25 cellular contexts compared by ENCODE assay signal in genomic region chr3:73461582-73461981, GRCh38.
DNase-seq lines count a peak whose midpoint lies in the region; ATAC-seq and TF ChIP-seq lines count a peak whose summit lies in the region.
"Had no signal": no experiment of that assay in that cellular context is flagged by ENCODE, and none has a peak within 500 bp of the region (broad histone marks: within the 10 kb centered on the region; RNA-seq: fewer than 3 reads in every experiment).

No MANE protein-coding gene starts in this region.

- H3K27me3 ChIP-seq in left ventricle myocardium inferior (ENCODE audit: low read depth): no peaks in the 10 kb centered on the region
- H3K27me3 ChIP-seq: colonic mucosa, neutrophil had no signal

- ATAC-seq in stimulated activated naive CD8-positive, alpha-beta T cell treated with anti-CD3 and anti-CD28 coated beads, Interleukin-15, amount 100 ng/mL, for 72 hours: no peak
- ATAC-seq in HG03025 (IDR thresholded peaks at IDR 0.05; ENCODE audit: low FRiP score, unreplicated experiment): no peak
- ATAC-seq: activated CD8-positive, alpha-beta T cell treated with anti-CD3 and anti-CD28 coated beads for 36 hours; activated naive CD8-positive, alpha-beta T cell treated with anti-CD3 and anti-CD28 coated beads, Interleukin-2, amount 50 U/mL, for 24 hours; esophagus mucosa had no signal

- H3K27me3 Mint-ChIP-seq in stimulated activated naive CD8-positive, alpha-beta T cell treated with anti-CD3 and anti-CD28 coated beads, Interleukin-15, amount 100 ng/mL, for 72 hours: peaks cover 15% of the 10 kb centered on the region
- H3K27me3 Mint-ChIP-seq: brain had no signal

- H3K27ac Mint-ChIP-seq in stimulated activated naive CD8-positive, alpha-beta T cell treated with anti-CD3 and anti-CD28 coated beads, Interleukin-15, amount 100 ng/mL, for 72 hours: no peak overlapping the region
- H3K27ac Mint-ChIP-seq: activated CD8-positive, alpha-beta T cell treated with anti-CD3 and anti-CD28 coated beads for 36 hours; activated naive CD8-positive, alpha-beta T cell treated with anti-CD3 and anti-CD28 coated beads, Interleukin-2, amount 50 U/mL, for 24 hours; CD4-positive, alpha-beta T cell; memory B cell had no signal

- H3K4me1 Mint-ChIP-seq in stimulated activated naive CD8-positive, alpha-beta T cell treated with anti-CD3 and anti-CD28 coated beads, Interleukin-15, amount 100 ng/mL, for 72 hours: no peaks in the 10 kb centered on the region
- H3K4me1 Mint-ChIP-seq: activated naive CD8-positive, alpha-beta T cell treated with anti-CD3 and anti-CD28 coated beads, Interleukin-2, amount 50 U/mL, for 24 hours; memory B cell had no signal

- peaks cover 34% of the 10 kb centered on the region for H3K4me1 ChIP-seq in left ventricle myocardium inferior
- H3K4me1 ChIP-seq: colonic mucosa, prostate gland had no signal

- peak overlapping the region; percentile 7 for H3K27ac ChIP-seq in left ventricle myocardium inferior (replicated peaks)
- H3K27ac ChIP-seq: colonic mucosa, KMS-11, neutrophil, PC-9, prostate gland had no signal

- no peaks in the 10 kb centered on the region for H3K9me3 ChIP-seq in left ventricle myocardium inferior (replicated peaks)
- H3K9me3 ChIP-seq: colonic mucosa, neutrophil, prostate gland had no signal

- TF ChIP-seq CTCF in cardiac fibroblast (IDR thresholded peaks at IDR 0.05; ENCODE audit: low read depth, low read length) (no peak), left ventricle myocardium inferior (IDR thresholded peaks at IDR 0.05; ENCODE audit: borderline replicate concordance) (no peak)

- H3K36me3 ChIP-seq in left ventricle myocardium inferior: no peaks in the 10 kb centered on the region
- H3K36me3 ChIP-seq: colonic mucosa, neutrophil, prostate gland had no signal

- DNase-seq in HCEC 1CT (peak; percentile 42), cardiac fibroblast (ENCODE audit: low read depth in 2 of 2) (peak; percentile 59 to 81), left ventricle myocardium inferior (peak; percentile 42), stromal cell of bone marrow (ENCODE audit: low read depth) (peak; percentile 42), NCI-H69 (lab: John Stamatoyannopoulos, UW) (no peak)
- no peak for DNase-seq in stimulated activated naive CD8-positive, alpha-beta T cell treated with anti-CD3 and anti-CD28 coated beads, Interleukin-15, amount 100 ng/mL, for 72 hours
- DNase-seq: activated CD4-positive, alpha-beta T cell treated with anti-CD3 and anti-CD28 coated beads for 1 hour; activated CD8-positive, alpha-beta T cell treated with anti-CD3 and anti-CD28 coated beads for 36 hours; activated effector memory CD4-positive, alpha-beta T cell treated with anti-CD3 and anti-CD28 coated beads, Interleukin-2, amount 50 U/mL, for 16 hours; activated naive CD8-positive, alpha-beta T cell treated with anti-CD3 and anti-CD28 coated beads, Interleukin-2, amount 50 U/mL, for 24 hours; CD4-positive, alpha-beta T cell; colonic mucosa; MV-4-11; NCI-H510A treated with DMSO at 0.1 percent for 48 hours; NK-92 treated with Interleukin-12 subunit alpha and Interleukin-12 subunit beta, amount 100 ng/mL, for 24 hours; PC-9; stimulated activated CD4-positive, alpha-beta T cell treated with anti-CD3 and anti-CD28 coated beads, Interleukin-4, amount 100 ng/mL, for 24 hours; stimulated activated naive CD4-positive, alpha-beta T cell had no signal

- H3K4me3 ChIP-seq in cardiac fibroblast (replicated peaks in 1 of 2; ENCODE audit: low read depth in 2 of 2, low read length in 2 of 2): no peak overlapping the region
- H3K4me3 ChIP-seq in left ventricle myocardium inferior: no peak overlapping the region
- H3K4me3 ChIP-seq: colonic mucosa, PC-9, prostate gland had no signal

- H3K9me3 Mint-ChIP-seq in stimulated activated naive CD8-positive, alpha-beta T cell treated with anti-CD3 and anti-CD28 coated beads, Interleukin-15, amount 100 ng/mL, for 72 hours: no peaks in the 10 kb centered on the region
- H3K9me3 Mint-ChIP-seq: activated CD8-positive, alpha-beta T cell treated with anti-CD3 and anti-CD28 coated beads for 36 hours; activated naive CD8-positive, alpha-beta T cell treated with anti-CD3 and anti-CD28 coated beads, Interleukin-2, amount 50 U/mL, for 24 hours; CD4-positive, alpha-beta T cell had no signal

- no peak overlapping the region for H3K4me3 Mint-ChIP-seq in stimulated activated naive CD8-positive, alpha-beta T cell treated with anti-CD3 and anti-CD28 coated beads, Interleukin-15, amount 100 ng/mL, for 72 hours
- H3K4me3 Mint-ChIP-seq: activated CD8-positive, alpha-beta T cell treated with anti-CD3 and anti-CD28 coated beads for 36 hours; activated naive CD8-positive, alpha-beta T cell treated with anti-CD3 and anti-CD28 coated beads, Interleukin-2, amount 50 U/mL, for 24 hours; brain; CD4-positive, alpha-beta T cell; memory B cell had no signal

- intact Hi-C loops in left ventricle myocardium inferior (cut with micrococcal nuclease): no loop called here

Comparison
In these comparisons a context has a peak if more than half of its experiments do, and no peak if none do; other contexts are left out.
1. DNase-seq: peak in HCEC 1CT (single experiment), cardiac fibroblast (2 of 2), left ventricle myocardium inferior (single experiment) and stromal cell of bone marrow (single experiment); none in stimulated activated naive CD8-positive, alpha-beta T cell treated with anti-CD3 and anti-CD28 coated beads, Interleukin-15, amount 100 ng/mL, for 72 hours (0 of 2) and NCI-H69 (single experiment).